In the genomic region with DNA sequence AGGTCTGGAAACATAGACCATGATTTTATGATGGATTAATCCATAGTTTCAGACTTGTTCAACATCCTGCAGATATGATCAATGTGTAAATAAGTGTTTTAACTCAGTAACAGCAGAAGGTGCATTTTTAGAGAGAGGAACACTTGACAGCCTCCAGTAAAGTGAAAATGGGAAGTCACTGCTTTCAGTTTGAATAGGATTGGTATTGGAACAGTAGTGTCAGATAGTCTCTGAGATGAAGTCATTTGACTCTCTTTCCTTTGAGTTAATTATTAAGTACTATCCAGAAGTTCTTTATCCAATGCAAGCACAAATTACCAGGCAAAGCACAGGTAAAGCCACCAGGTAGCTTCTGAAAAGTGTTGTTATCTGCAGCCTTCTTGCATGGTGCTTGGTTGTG, we compare ENCODE assay signal across 15 cellular contexts. TPM values are rescaled to one million over a fixed set of nuclear protein-coding genes. Genes with fewer than 3 reads are reported as not detected.
DNase-seq lines count a peak whose midpoint lies in the region; ATAC-seq, FAIRE-seq and TF ChIP-seq lines count a peak whose summit lies in the region.
"Had no signal": no experiment of that assay in that cellular context is flagged by ENCODE, and none has a peak within 500 bp of the region (broad histone marks: within the 10 kb centered on the region; RNA-seq: fewer than 3 reads in every experiment).

No MANE protein-coding gene starts in this region.

- H3K36me3 ChIP-seq in kidney (ENCODE audit: control insufficient read depth in 1 of 2, insufficient read depth in 2 of 2, low read length in 2 of 2): no peaks in the 10 kb centered on the region

- H3K9ac ChIP-seq in kidney (ENCODE audit: low read length in 2 of 2): no peak overlapping the region
- H3K9ac ChIP-seq: KMS-11 had no signal

- no peak overlapping the region for H3K4me3 ChIP-seq in kidney (ENCODE audit: low read length in 2 of 2)

- no peak overlapping the region for H3K4me3 Mint-ChIP-seq in CD14-positive monocyte
- H3K4me3 Mint-ChIP-seq: naive thymus-derived CD4-positive, alpha-beta T cell had no signal

- H3K4me1 ChIP-seq in kidney (ENCODE audit: control insufficient read depth in 1 of 2, insufficient read depth in 1 of 2, low read depth in 1 of 2, low read length in 2 of 2): no peaks in the 10 kb centered on the region

- H3K27ac Mint-ChIP-seq in CD14-positive monocyte: no peak overlapping the region
- H3K27ac Mint-ChIP-seq: naive thymus-derived CD4-positive, alpha-beta T cell had no signal

- no peak for TF ChIP-seq CTCF in GM10266 (IDR thresholded peaks at IDR 0.05; ENCODE audit: control insufficient read depth, insufficient read depth, low read depth, missing control alignments)
- TF ChIP-seq CTCF in CD14-positive monocyte (IDR thresholded peaks at IDR 0.05): no peak
- no peak for TF ChIP-seq CTCF in kidney (IDR thresholded peaks at IDR 0.05; ENCODE audit: borderline replicate concordance, extremely low read depth, insufficient read depth)

- no peaks in the 10 kb centered on the region for H3K36me3 Mint-ChIP-seq in CD14-positive monocyte
- H3K36me3 Mint-ChIP-seq: naive thymus-derived CD4-positive, alpha-beta T cell had no signal

- H3K27me3 Mint-ChIP-seq in CD14-positive monocyte (ENCODE audit: low read depth in 3 of 3): no peaks in the 10 kb centered on the region
- H3K27me3 Mint-ChIP-seq: naive thymus-derived CD4-positive, alpha-beta T cell had no signal

- DNase-seq in GM10266 (ENCODE audit: extremely low spot score): peak; percentile 10
- peak; percentile 1 for DNase-seq in GM19238 (ENCODE audit: insufficient read length, low spot score)
- no peak for DNase-seq in NCI-H82 treated with DMSO at 0.1 percent for 48 hours (lab: John Stamatoyannopoulos, UW; ENCODE audit: unreplicated experiment)
- DNase-seq in CD14-positive monocyte (ENCODE audit: low spot score): no peak
- no peak for DNase-seq in kidney
- no peak for DNase-seq in substantia nigra (lab: John Stamatoyannopoulos, UW)
- DNase-seq: central memory CD4-positive, alpha-beta T cell; naive thymus-derived CD4-positive, alpha-beta T cell; NCI-H446; SHP77; small intestine had no signal

- no peaks in the 10 kb centered on the region for H3K4me1 Mint-ChIP-seq in CD14-positive monocyte
- H3K4me1 Mint-ChIP-seq: naive thymus-derived CD4-positive, alpha-beta T cell had no signal

- no peak overlapping the region for H3K27ac ChIP-seq in kidney (ENCODE audit: low read depth in 2 of 2, low read length in 2 of 2)
- H3K27ac ChIP-seq in substantia nigra (ENCODE audit: low read depth, low read length, poor library complexity, severe bottlenecking): no peak overlapping the region
- H3K27ac ChIP-seq: KMS-11 had no signal

- no peak for FAIRE-seq in kidney (lab: Jason Lieb, UNC)
- FAIRE-seq: small intestine had no signal

- peaks cover 0 to 2% (median 0%) of the 10 kb centered on the region in 7 donors for H3K9me3 Mint-ChIP-seq in CD14-positive monocyte

- intact Hi-C loops in CD14-positive monocyte (cut with micrococcal nuclease) (no loop called here), kidney (cut with DNase I) (no loop called here)

- peak; percentile 94 for ATAC-seq in HG02642 (IDR thresholded peaks at IDR 0.05; ENCODE audit: poor library complexity, unreplicated experiment)
- ATAC-seq in HG03432 (IDR thresholded peaks at IDR 0.05; ENCODE audit: unreplicated experiment): peak; percentile 97
- ATAC-seq: activated CD4-positive, CD25-positive, alpha-beta regulatory T cell treated with anti-CD3 and anti-CD28 coated beads, Interleukin-2, amount 50 U/mL, for 24 hours; naive thymus-derived CD4-positive, alpha-beta T cell had no signal

- no peaks in the 10 kb centered on the region for H3K9me3 ChIP-seq in kidney (ENCODE audit: control insufficient read depth in 1 of 2, low read length in 2 of 2)

RNA-seq across cellular contexts. Expression of a gene that starts 14.5 kb away (rescaled TPM):
- polyA plus RNA-seq in CD14-positive monocyte (not detected), kidney (ENCODE audit: insufficient read depth, low read depth, low replicate concordance) (0.34 TPM)
- total RNA-seq in kidney: 4.5 TPM
- total RNA-seq: naive thymus-derived CD4-positive, alpha-beta T cell had no signal
- polyA plus RNA-seq: naive thymus-derived CD4-positive, alpha-beta T cell had no signal

Comparison
In these comparisons a context has a peak if more than half of its experiments do, and no peak if none do; other contexts are left out.
1. DNase-seq: peak in GM10266 (single experiment) and GM19238 (single experiment); none in NCI-H82 treated with DMSO at 0.1 percent for 48 hours (single experiment), CD14-positive monocyte (single experiment), kidney (single experiment) and substantia nigra (0 of 49).